14 cellular contexts compared by ENCODE assay signal in genomic region chr16:67780847-67781547, GRCh38. TPM values are rescaled to one million over a fixed set of nuclear protein-coding genes. Genes with fewer than 3 reads are reported as not detected.
DNase-seq lines count a peak whose midpoint lies in the region; ATAC-seq and TF ChIP-seq lines count a peak whose summit lies in the region.
"Had no signal": no experiment of that assay in that cellular context is flagged by ENCODE, and none has a peak within 500 bp of the region (broad histone marks: within the 10 kb centered on the region; RNA-seq: fewer than 3 reads in every experiment).

No MANE protein-coding gene starts in this region.

- H3K4me1 ChIP-seq in naive thymus-derived CD4-positive, alpha-beta T cell (ENCODE audit: control insufficient read depth in 2 of 2, insufficient read depth in 2 of 2, low read length in 2 of 2), result peaks cover 4 to 23% of the 10 kb centered on the region in 2 donors

- H3K27ac ChIP-seq in CD4-positive, alpha-beta T cell (ENCODE audit: low read depth, low read length), result peak overlapping the region; percentile 56
- peak overlapping the region; percentile 66 for H3K27ac ChIP-seq in naive thymus-derived CD4-positive, alpha-beta T cell (ENCODE audit: low read depth, low read length)
- H3K27ac ChIP-seq: PC-9 had no signal

- H3K4me3 ChIP-seq in naive thymus-derived CD4-positive, alpha-beta T cell (ENCODE audit: low read length), result no peak overlapping the region
- H3K4me3 ChIP-seq: PC-9 had no signal

- H3K36me3 ChIP-seq in naive thymus-derived CD4-positive, alpha-beta T cell (ENCODE audit: control insufficient read depth in 2 of 3, insufficient read depth in 3 of 3, low read length in 3 of 3), result no peaks in the 10 kb centered on the region

- H3K27me3 Mint-ChIP-seq in CD4-positive, alpha-beta T cell, result no peaks in the 10 kb centered on the region
- H3K27me3 Mint-ChIP-seq in naive thymus-derived CD4-positive, alpha-beta T cell, result no peaks in the 10 kb centered on the region
- H3K27me3 Mint-ChIP-seq: IgD-negative memory B cell had no signal

- CTCF ChIA-PET in CD4-positive, alpha-beta T cell (lab: Charles Lee), result interaction anchor here (1.8 kb wide), 1 partner anchor 36 kb away, joined by 5 read pairs; no protein-coding TSS in a partner anchor
- CTCF ChIA-PET in naive thymus-derived CD4-positive, alpha-beta T cell (lab: Charles Lee), result interaction anchor here (0.7 to 1.6 kb wide), 5 partner anchors 12 to 36 kb away, joined by 3 to 5 read pairs (median 3); no protein-coding TSS in a partner anchor

- no peak for TF ChIP-seq CTCF in CD4-positive, alpha-beta T cell (IDR thresholded peaks at IDR 0.05)

- no peaks in the 10 kb centered on the region for H3K9me3 Mint-ChIP-seq in CD4-positive, alpha-beta T cell
- no peaks in the 10 kb centered on the region for H3K9me3 Mint-ChIP-seq in activated naive CD4-positive, alpha-beta T cell treated with anti-CD3 and anti-CD28 coated beads, Interleukin-2, amount 50 U/mL, for 72 hours
- H3K9me3 Mint-ChIP-seq in naive thymus-derived CD4-positive, alpha-beta T cell, result no peaks in the 10 kb centered on the region
- H3K9me3 Mint-ChIP-seq: IgD-negative memory B cell had no signal

- intact Hi-C loops in CD4-positive, alpha-beta T cell (cut with DNase I, micrococcal nuclease), result no loop called here
- intact Hi-C loops in naive thymus-derived CD4-positive, alpha-beta T cell (cut with micrococcal nuclease), result no loop called here

- peak overlapping the region; percentile 8 for H3K4me3 Mint-ChIP-seq in CD4-positive, alpha-beta T cell
- peak overlapping the region in 7 of 10 donors; percentile 35 to 73 (median 46) for H3K4me3 Mint-ChIP-seq in naive thymus-derived CD4-positive, alpha-beta T cell
- H3K4me3 Mint-ChIP-seq: IgD-negative memory B cell had no signal

- DNase-seq in CD4-positive, alpha-beta T cell, result no peak
- DNase-seq in activated naive CD4-positive, alpha-beta T cell treated with anti-CD3 and anti-CD28 coated beads, Interleukin-2, amount 50 U/mL, for 72 hours (ENCODE audit: low spot score in 2 of 2), result no peak
- no peak for DNase-seq in naive thymus-derived CD4-positive, alpha-beta T cell
- DNase-seq in NCI-H2171 (lab: John Stamatoyannopoulos, UW) (no peak), SHP77 treated with DMSO at 0.1 percent for 48 hours (lab: John Stamatoyannopoulos, UW) (no peak)
- DNase-seq: activated CD4-positive, alpha-beta T cell treated with anti-CD3 and anti-CD28 coated beads, Interleukin-2, amount 50 U/mL, for 4 hours; C1 segment of cervical spinal cord; central memory CD4-positive, alpha-beta T cell; PC-9; stimulated activated CD4-positive, alpha-beta T cell treated with anti-CD3 and anti-CD28 coated beads, Interleukin-2, amount 100 ng/mL, for 24 hours; SW 1271 had no signal

- peak overlapping the region; percentile 92 for H3K27ac Mint-ChIP-seq in CD4-positive, alpha-beta T cell
- H3K27ac Mint-ChIP-seq in activated naive CD4-positive, alpha-beta T cell treated with anti-CD3 and anti-CD28 coated beads, Interleukin-2, amount 50 U/mL, for 72 hours, result peak overlapping the region; percentile 74 to 77
- H3K27ac Mint-ChIP-seq in naive thymus-derived CD4-positive, alpha-beta T cell, result peak overlapping the region; percentile 85 to 95 (median 90)

- H3K4me1 Mint-ChIP-seq in CD4-positive, alpha-beta T cell (ENCODE audit: low read depth), result peaks cover 42% of the 10 kb centered on the region
- peaks cover 28 to 49% (median 40%) of the 10 kb centered on the region in 7 donors for H3K4me1 Mint-ChIP-seq in naive thymus-derived CD4-positive, alpha-beta T cell

- peak; percentile 41 for ATAC-seq in CD4-positive, alpha-beta T cell (ENCODE audit: poor library complexity)
- ATAC-seq in GM21717 (IDR thresholded peaks at IDR 0.05; ENCODE audit: unreplicated experiment) (peak; percentile 7), HG03354 (IDR thresholded peaks at IDR 0.05; ENCODE audit: poor library complexity, severe bottlenecking, unreplicated experiment) (no peak)
- no peak for ATAC-seq in activated naive CD4-positive, alpha-beta T cell treated with anti-CD3 and anti-CD28 coated beads, Interleukin-2, amount 50 U/mL, for 72 hours
- ATAC-seq in naive thymus-derived CD4-positive, alpha-beta T cell, result no peak

- H3K27me3 ChIP-seq in CD4-positive, alpha-beta T cell (ENCODE audit: control insufficient read depth, insufficient read depth, low read length), result no peaks in the 10 kb centered on the region
- H3K27me3 ChIP-seq in naive thymus-derived CD4-positive, alpha-beta T cell (ENCODE audit: control insufficient read depth in 2 of 2, insufficient read depth in 2 of 2, low read length in 2 of 2), result no peaks in the 10 kb centered on the region

- POLR2A ChIA-PET in CD4-positive, alpha-beta T cell (lab: Charles Lee), result interaction anchor here (0.9 to 2.4 kb wide), 5 partner anchors 21 to 62 kb away, joined by 3 to 14 read pairs (median 7); partner anchors contain the start of genes GFOD2, RANBP10 and TSNAXIP1
- POLR2A ChIA-PET in naive thymus-derived CD4-positive, alpha-beta T cell (lab: Charles Lee), result interaction anchor here (0.8 to 1.7 kb wide), 5 partner anchors 10 to 64 kb away, joined by 3 to 8 read pairs (median 3); partner anchors contain the start of gene GFOD2

- H3K36me3 Mint-ChIP-seq in CD4-positive, alpha-beta T cell (ENCODE audit: low read depth), result peaks cover 12% of the 10 kb centered on the region
- H3K36me3 Mint-ChIP-seq in activated naive CD4-positive, alpha-beta T cell treated with anti-CD3 and anti-CD28 coated beads, Interleukin-2, amount 50 U/mL, for 72 hours, result peaks cover 4 to 19% of the 10 kb centered on the region in 2 donors
- peaks cover 0 to 14% (median 4%) of the 10 kb centered on the region in 5 donors for H3K36me3 Mint-ChIP-seq in naive thymus-derived CD4-positive, alpha-beta T cell

- no peaks in the 10 kb centered on the region for H3K9me3 ChIP-seq in CD4-positive, alpha-beta T cell (ENCODE audit: control insufficient read depth, low read length)
- H3K9me3 ChIP-seq in naive thymus-derived CD4-positive, alpha-beta T cell (ENCODE audit: control insufficient read depth in 2 of 3, low read length in 3 of 3), result no peaks in the 10 kb centered on the region

RNA-seq across cellular contexts. Expression of gene RANBP10, which starts 25.4 kb away (rescaled TPM):
- 10 to 100 TPM; 12.0 to 13.6 TPM for total RNA-seq in CD4-positive, alpha-beta T cell
- total RNA-seq in activated naive CD4-positive, alpha-beta T cell treated with anti-CD3 and anti-CD28 coated beads, Interleukin-2, amount 50 U/mL, for 72 hours, result 10 to 100 TPM; 18.3 to 21.2 TPM
- total RNA-seq in naive thymus-derived CD4-positive, alpha-beta T cell, result 10 to 100 TPM; 22.3 to 26.6 (median 24.7) TPM
- polyA plus RNA-seq in naive thymus-derived CD4-positive, alpha-beta T cell, result 10 to 100 TPM in 1 of 2 donors, 1 to 10 TPM in 1; 9.3 to 13.5 TPM

RNA-seq across cellular contexts. Expression of gene TSNAXIP1, which starts 25.7 kb away (rescaled TPM):
- total RNA-seq in CD4-positive, alpha-beta T cell, result under 1 TPM; 0.52 to 0.61 TPM
- total RNA-seq in activated naive CD4-positive, alpha-beta T cell treated with anti-CD3 and anti-CD28 coated beads, Interleukin-2, amount 50 U/mL, for 72 hours, result under 1 TPM in 1 of 2 donors, not detected in 1; 0.35 TPM
- total RNA-seq in naive thymus-derived CD4-positive, alpha-beta T cell, result 1 to 10 TPM in 1 of 5 experiments, under 1 TPM in 4; 0.24 to 1.1 (median 0.54) TPM
- not detected for polyA plus RNA-seq in naive thymus-derived CD4-positive, alpha-beta T cell
- polyA plus RNA-seq: IgD-negative memory B cell had no signal

Comparison
In these comparisons a context has a peak if more than half of its experiments do, and no peak if none do; other contexts are left out.
1. ATAC-seq: peak in CD4-positive, alpha-beta T cell (single experiment) and GM21717 (single experiment); none in activated naive CD4-positive, alpha-beta T cell treated with anti-CD3 and anti-CD28 coated beads, Interleukin-2, amount 50 U/mL, for 72 hours (0 of 2), naive thymus-derived CD4-positive, alpha-beta T cell (single experiment) and HG03354 (single experiment).
2. Peak in every context shown above with its lines, with median percentiles within 50 percentile points of each other: H3K27ac Mint-ChIP-seq.